Comparison of ENCODE assay signal across 8 cellular contexts in genomic region chr12:100234591-100235304, GRCh38. TPM values are rescaled to one million over a fixed set of nuclear protein-coding genes. Genes with fewer than 3 reads are reported as not detected.
DNase-seq lines count a peak whose midpoint lies in the region; ATAC-seq, FAIRE-seq and TF ChIP-seq lines count a peak whose summit lies in the region.

No MANE protein-coding gene starts in this region.

- H4K20me1 ChIP-seq in DOHH2 (ENCODE audit: control insufficient read depth, insufficient read depth, low read depth, low read length) = no peaks in the 10 kb centered on the region

- in situ Hi-C loops in astrocyte of the cerebellum (cut with HindIII; ENCODE audit: low sequenced_read_pairs) = no loop called here

- WGBS in suprapubic skin = 36% methylated on average over 7 of the region's 7 CpGs

- H3F3A ChIP-seq in DOHH2 (ENCODE audit: control insufficient read depth, insufficient read depth) = no peaks in the 10 kb centered on the region

- TF ChIP-seq POLR2A in H54 (IDR thresholded peaks at IDR 0.05; ENCODE audit: low read depth, low read length) (no peak), suprapubic skin (IDR thresholded peaks at IDR 0.05) (no peak)

- H3K36me3 ChIP-seq in DOHH2 (ENCODE audit: control insufficient read depth, low read length) = no peaks in the 10 kb centered on the region
- H3K36me3 ChIP-seq in suprapubic skin = no peaks in the 10 kb centered on the region

- TF ChIP-seq CTCF in DOHH2 (IDR thresholded peaks at IDR 0.05; ENCODE audit: low read depth, low read length, poor library complexity, severe bottlenecking) = peak; percentile 69
- TF ChIP-seq CTCF in astrocyte of the cerebellum (IDR thresholded peaks at IDR 0.05; ENCODE audit: low read depth, low read length, missing control alignments) = peak; percentile 70
- peak in 1 of 2 donors; percentile 67 for TF ChIP-seq CTCF in suprapubic skin (IDR thresholded peaks at IDR 0.05)

- H3K4me1 ChIP-seq in DOHH2 (ENCODE audit: control insufficient read depth, low read length) (no peaks in the 10 kb centered on the region), suprapubic skin (peaks cover 13% of the 10 kb centered on the region)

- H3K79me2 ChIP-seq in DOHH2 (ENCODE audit: control insufficient read depth, low read length) = no peaks in the 10 kb centered on the region

- no peak for ATAC-seq in GM19328 (IDR thresholded peaks at IDR 0.05; ENCODE audit: unreplicated experiment)
- no peak for ATAC-seq in GM19023 (IDR thresholded peaks at IDR 0.05; ENCODE audit: unreplicated experiment)

- no peak overlapping the region for H3K4me2 ChIP-seq in DOHH2 (ENCODE audit: low read length)

- H3K27me3 ChIP-seq in DOHH2 (ENCODE audit: control insufficient read depth, low read length) (no peaks in the 10 kb centered on the region), suprapubic skin (no peaks in the 10 kb centered on the region)

- FAIRE-seq in H54 (lab: Jason Lieb, UNC) = peak; percentile 61

- H3K4me3 ChIP-seq in DOHH2 (ENCODE audit: low read length) (no peak overlapping the region), astrocyte of the cerebellum (ENCODE audit: low read depth, low read length) (no peak overlapping the region), suprapubic skin (no peak overlapping the region)

- H3K9me2 ChIP-seq in DOHH2 (replicated peaks; ENCODE audit: control insufficient read depth, low read length) = no peaks in the 10 kb centered on the region

- DNase-seq in H54 (ENCODE audit: insufficient read length, low spot score) (peak; percentile 9), NCI-H1694 (lab: John Stamatoyannopoulos, UW) (peak; percentile 59), astrocyte of the cerebellum (ENCODE audit: low read depth) (peak; percentile 37), iPS-NIHi11 (ENCODE audit: low spot score) (peak; percentile 27), suprapubic skin (ENCODE audit: low spot score in 2 of 2) (no peak)

- H3K27ac ChIP-seq in DOHH2 (ENCODE audit: low read depth, low read length) (no peak overlapping the region), suprapubic skin (peak overlapping the region; percentile 55)

- TF ChIP-seq EP300 in suprapubic skin (IDR thresholded peaks at IDR 0.05) = no peak

- H3K9me3 ChIP-seq in DOHH2 (ENCODE audit: control insufficient read depth, insufficient read depth, low read length) (no peaks in the 10 kb centered on the region), suprapubic skin (no peaks in the 10 kb centered on the region)

RNA-seq across cellular contexts. Expression of gene DEPDC4, which starts 32.1 kb away (rescaled TPM):
- 1 to 10 TPM in 1 of 4 donors, under 1 TPM in 2, not detected in 1; 0.64 to 2.3 (median 0.72) TPM for total RNA-seq in suprapubic skin

RNA-seq across cellular contexts. Expression of gene SCYL2, which starts 32.2 kb away (rescaled TPM):
- 10 to 100 TPM; 25.4 to 52.4 (median 43.4) TPM for total RNA-seq in suprapubic skin

RNA-seq across cellular contexts. Expression of gene ACTR6, which starts 34.1 kb away (rescaled TPM):
- total RNA-seq in suprapubic skin = 10 to 100 TPM; 10.6 to 36.6 (median 11.7) TPM

Comparison
In these comparisons a context has a peak if more than half of its experiments do, and no peak if none do; other contexts are left out.
1. DNase-seq: peak in H54 (single experiment), NCI-H1694 (single experiment), astrocyte of the cerebellum (single experiment) and iPS-NIHi11 (single experiment); none in suprapubic skin (0 of 2).